In genomic region chr16:67636713-67637112, GRCh38 we compare ENCODE assay signal across 15 cellular contexts. TPM values are rescaled to one million over a fixed set of nuclear protein-coding genes. Genes with fewer than 3 reads are reported as not detected.
DNase-seq lines count a peak whose midpoint lies in the region; ATAC-seq and TF ChIP-seq lines count a peak whose summit lies in the region.
"Had no signal": no experiment of that assay in that cellular context is flagged by ENCODE, and none has a peak within 500 bp of the region (broad histone marks: within the 10 kb centered on the region; RNA-seq: fewer than 3 reads in every experiment).

No MANE protein-coding gene starts in this region.

- peaks cover 19% of the 10 kb centered on the region for H3K36me3 Mint-ChIP-seq in activated naive CD4-positive, alpha-beta T cell treated with anti-CD3 and anti-CD28 coated beads for 36 hours (ENCODE audit: low read depth)
- H3K36me3 Mint-ChIP-seq in natural killer cell treated with Interleukin-12 subunit alpha and Interleukin-12 subunit beta and Interleukin-15 and Interleukin-18, amount 100 ng/mL, for 72 hours, result peaks cover 12% of the 10 kb centered on the region
- H3K36me3 Mint-ChIP-seq in natural killer cell, result peaks cover 15% of the 10 kb centered on the region
- H3K36me3 Mint-ChIP-seq in stimulated activated naive B cell treated with anti-CD40 and anti-IgM and Interleukin-4, amounts not matched to agents 10 μg/mL and 1 μg/mL and 100 μg/mL, for 72 hours, result peaks cover 12 to 35% of the 10 kb centered on the region in 2 donors

- H3K9me3 Mint-ChIP-seq in activated naive CD4-positive, alpha-beta T cell treated with anti-CD3 and anti-CD28 coated beads for 36 hours, result no peaks in the 10 kb centered on the region
- no peaks in the 10 kb centered on the region for H3K9me3 Mint-ChIP-seq in natural killer cell treated with Interleukin-12 subunit alpha and Interleukin-12 subunit beta and Interleukin-15 and Interleukin-18, amount 100 ng/mL, for 72 hours
- H3K9me3 Mint-ChIP-seq in natural killer cell, result no peaks in the 10 kb centered on the region
- H3K9me3 Mint-ChIP-seq in stimulated activated naive B cell treated with anti-CD40 and anti-IgM and Interleukin-4, amounts not matched to agents 10 μg/mL and 1 μg/mL and 100 μg/mL, for 72 hours, result no peaks in the 10 kb centered on the region
- H3K9me3 Mint-ChIP-seq: CD8-positive, alpha-beta T cell; GM23338 had no signal

- CTCF ChIA-PET in activated naive CD4-positive, alpha-beta T cell treated with anti-CD3 and anti-CD28 coated beads for 36 hours (lab: Charles Lee), result interaction anchor here (1.1 kb wide), 1 partner anchor 116 kb away, joined by 5 read pairs; no protein-coding TSS in a partner anchor

- no peak overlapping the region for H3K4me3 Mint-ChIP-seq in activated naive CD4-positive, alpha-beta T cell treated with anti-CD3 and anti-CD28 coated beads for 36 hours
- no peak overlapping the region for H3K4me3 Mint-ChIP-seq in natural killer cell treated with Interleukin-12 subunit alpha and Interleukin-12 subunit beta and Interleukin-15 and Interleukin-18, amount 100 ng/mL, for 72 hours
- no peak overlapping the region for H3K4me3 Mint-ChIP-seq in natural killer cell
- H3K4me3 Mint-ChIP-seq in stimulated activated naive B cell treated with anti-CD40 and anti-IgM and Interleukin-4, amounts not matched to agents 10 μg/mL and 1 μg/mL and 100 μg/mL, for 72 hours, result no peak overlapping the region
- H3K4me3 Mint-ChIP-seq: B cell; CD8-positive, alpha-beta T cell; GM23338 had no signal

- DNase-seq in activated naive CD4-positive, alpha-beta T cell treated with anti-CD3 and anti-CD28 coated beads for 36 hours, result no peak
- DNase-seq in activated naive CD4-positive, alpha-beta T cell treated with anti-CD3 and anti-CD28 coated beads, Interleukin-2, amount 50 U/mL, for 16 hours, result no peak
- DNase-seq in natural killer cell treated with Interleukin-12 subunit alpha and Interleukin-12 subunit beta and Interleukin-15 and Interleukin-18, amount 100 ng/mL, for 72 hours (ENCODE audit: low spot score), result peak; percentile 39
- DNase-seq in natural killer cell (no peak), NCI-H345 (lab: John Stamatoyannopoulos, UW) (no peak)
- DNase-seq in stimulated activated naive B cell treated with anti-CD40 and anti-IgM and Interleukin-4, amounts not matched to agents 10 μg/mL and 1 μg/mL and 100 μg/mL, for 72 hours, result no peak
- no peak for DNase-seq in activated CD4-positive, CD25-positive, alpha-beta regulatory T cell treated with anti-CD3 and anti-CD28 coated beads, Interleukin-2, amount 50 U/mL, for 72 hours
- DNase-seq: Calu3; CD8-positive, alpha-beta T cell; DMS79 treated with DMSO at 0.1 percent for 48 hours; GF-D8; HCEC 1CT had no signal

- TF ChIP-seq CTCF in natural killer cell (IDR thresholded peaks at IDR 0.05), result no peak

- H3K27me3 Mint-ChIP-seq in activated naive CD4-positive, alpha-beta T cell treated with anti-CD3 and anti-CD28 coated beads for 36 hours (ENCODE audit: low read depth), result no peaks in the 10 kb centered on the region
- H3K27me3 Mint-ChIP-seq in natural killer cell treated with Interleukin-12 subunit alpha and Interleukin-12 subunit beta and Interleukin-15 and Interleukin-18, amount 100 ng/mL, for 72 hours, result no peaks in the 10 kb centered on the region
- no peaks in the 10 kb centered on the region for H3K27me3 Mint-ChIP-seq in natural killer cell (ENCODE audit: low read depth in 2 of 2)
- no peaks in the 10 kb centered on the region for H3K27me3 Mint-ChIP-seq in stimulated activated naive B cell treated with anti-CD40 and anti-IgM and Interleukin-4, amounts not matched to agents 10 μg/mL and 1 μg/mL and 100 μg/mL, for 72 hours
- H3K27me3 Mint-ChIP-seq: B cell had no signal

- ATAC-seq in natural killer cell treated with Interleukin-12 subunit alpha and Interleukin-12 subunit beta and Interleukin-15 and Interleukin-18, amount 100 ng/mL, for 72 hours, result no peak
- ATAC-seq in natural killer cell, result no peak
- no peak for ATAC-seq in stimulated activated naive B cell treated with anti-CD40 and anti-IgM and Interleukin-4, amounts not matched to agents 10 μg/mL and 1 μg/mL and 100 μg/mL, for 72 hours (replicated peaks)
- ATAC-seq: CD8-positive, alpha-beta T cell; GM23338 had no signal

- H3K4me1 Mint-ChIP-seq in activated naive CD4-positive, alpha-beta T cell treated with anti-CD3 and anti-CD28 coated beads for 36 hours (ENCODE audit: low read depth), result no peaks in the 10 kb centered on the region
- H3K4me1 Mint-ChIP-seq in natural killer cell treated with Interleukin-12 subunit alpha and Interleukin-12 subunit beta and Interleukin-15 and Interleukin-18, amount 100 ng/mL, for 72 hours (ENCODE audit: low read depth in 2 of 2), result peaks cover 3 to 5% of the 10 kb centered on the region in 2 donors
- H3K4me1 Mint-ChIP-seq in natural killer cell, result peaks cover 4 to 6% of the 10 kb centered on the region in 2 donors
- peaks cover 0 to 2% of the 10 kb centered on the region in 2 donors for H3K4me1 Mint-ChIP-seq in stimulated activated naive B cell treated with anti-CD40 and anti-IgM and Interleukin-4, amounts not matched to agents 10 μg/mL and 1 μg/mL and 100 μg/mL, for 72 hours
- H3K4me1 Mint-ChIP-seq: B cell, GM23338 had no signal

- intact Hi-C loops in activated naive CD4-positive, alpha-beta T cell treated with anti-CD3 and anti-CD28 coated beads for 36 hours (cut with micrococcal nuclease), result no loop called here
- intact Hi-C loops in natural killer cell (cut with micrococcal nuclease), result no loop called here

- H3K27ac Mint-ChIP-seq in activated naive CD4-positive, alpha-beta T cell treated with anti-CD3 and anti-CD28 coated beads for 36 hours, result peak overlapping the region; percentile 61
- H3K27ac Mint-ChIP-seq in natural killer cell treated with Interleukin-12 subunit alpha and Interleukin-12 subunit beta and Interleukin-15 and Interleukin-18, amount 100 ng/mL, for 72 hours, result no peak overlapping the region
- H3K27ac Mint-ChIP-seq in natural killer cell, result no peak overlapping the region
- peak overlapping the region; percentile 51 for H3K27ac Mint-ChIP-seq in stimulated activated naive B cell treated with anti-CD40 and anti-IgM and Interleukin-4, amounts not matched to agents 10 μg/mL and 1 μg/mL and 100 μg/mL, for 72 hours
- H3K27ac Mint-ChIP-seq: B cell; CD8-positive, alpha-beta T cell; GM23338 had no signal

RNA-seq across cellular contexts. Expression of gene CARMIL2, which starts 8.2 kb away (rescaled TPM):
- 100 to 1,000 TPM; 123 to 130 TPM for total RNA-seq in activated naive CD4-positive, alpha-beta T cell treated with anti-CD3 and anti-CD28 coated beads for 36 hours
- total RNA-seq in natural killer cell treated with Interleukin-12 subunit alpha and Interleukin-12 subunit beta and Interleukin-15 and Interleukin-18, amount 100 ng/mL, for 72 hours, result 10 to 100 TPM; 33.8 to 89.7 TPM
- total RNA-seq in natural killer cell, result 10 to 100 TPM; 46.4 to 64.0 (median 61.5) TPM

RNA-seq across cellular contexts. Expression of gene ACD, which starts 23.3 kb away (rescaled TPM):
- total RNA-seq in activated naive CD4-positive, alpha-beta T cell treated with anti-CD3 and anti-CD28 coated beads for 36 hours, result 10 to 100 TPM; 49.2 to 54.9 TPM
- total RNA-seq in natural killer cell treated with Interleukin-12 subunit alpha and Interleukin-12 subunit beta and Interleukin-15 and Interleukin-18, amount 100 ng/mL, for 72 hours, result 10 to 100 TPM; 54.9 to 91.3 TPM
- 10 to 100 TPM; 34.4 to 58.0 (median 43.2) TPM for total RNA-seq in natural killer cell

RNA-seq across cellular contexts. Expression of gene PARD6A, which starts 24.0 kb away (rescaled TPM):
- total RNA-seq in activated naive CD4-positive, alpha-beta T cell treated with anti-CD3 and anti-CD28 coated beads for 36 hours, result 1 to 10 TPM; 7.3 to 8.4 TPM
- total RNA-seq in natural killer cell treated with Interleukin-12 subunit alpha and Interleukin-12 subunit beta and Interleukin-15 and Interleukin-18, amount 100 ng/mL, for 72 hours, result 1 to 10 TPM; 6.3 to 8.0 TPM
- 1 to 10 TPM; 3.1 to 4.4 (median 3.3) TPM for total RNA-seq in natural killer cell

RNA-seq across cellular contexts. Expression of gene ENKD1, which starts 29.8 kb away (rescaled TPM):
- 1 to 10 TPM; 6.7 to 7.3 TPM for total RNA-seq in activated naive CD4-positive, alpha-beta T cell treated with anti-CD3 and anti-CD28 coated beads for 36 hours
- total RNA-seq in natural killer cell treated with Interleukin-12 subunit alpha and Interleukin-12 subunit beta and Interleukin-15 and Interleukin-18, amount 100 ng/mL, for 72 hours, result 10 to 100 TPM in 1 of 2 donors, 1 to 10 TPM in 1; 8.1 to 12.2 TPM
- total RNA-seq in natural killer cell, result 1 to 10 TPM; 3.4 to 4.2 (median 3.7) TPM
- total RNA-seq: A172 had no signal

RNA-seq across cellular contexts. Expression of gene C16orf86, which starts 29.9 kb away (rescaled TPM):
- total RNA-seq in activated naive CD4-positive, alpha-beta T cell treated with anti-CD3 and anti-CD28 coated beads for 36 hours, result 1 to 10 TPM; 3.2 to 3.6 TPM
- 1 to 10 TPM; 1.6 to 1.9 TPM for total RNA-seq in natural killer cell treated with Interleukin-12 subunit alpha and Interleukin-12 subunit beta and Interleukin-15 and Interleukin-18, amount 100 ng/mL, for 72 hours
- 1 to 10 TPM; 3.5 to 4.4 (median 3.6) TPM for total RNA-seq in natural killer cell
- total RNA-seq: A172 had no signal

Comparison
In these comparisons a context has a peak if more than half of its experiments do, and no peak if none do; other contexts are left out.
1. H3K27ac Mint-ChIP-seq: peak in activated naive CD4-positive, alpha-beta T cell treated with anti-CD3 and anti-CD28 coated beads for 36 hours (single experiment) and stimulated activated naive B cell treated with anti-CD40 and anti-IgM and Interleukin-4, amounts not matched to agents 10 μg/mL and 1 μg/mL and 100 μg/mL, for 72 hours (single experiment); none in natural killer cell treated with Interleukin-12 subunit alpha and Interleukin-12 subunit beta and Interleukin-15 and Interleukin-18, amount 100 ng/mL, for 72 hours (0 of 2) and natural killer cell (0 of 2).